ENCODE assay signal across 1 cellular context in genomic region chr14:64504310-64504896, GRCh38.
A peak's percentile ranks its signal among the peaks of the same experiment; 100 is the strongest.
TF ChIP-seq lines count a peak whose summit lies in the region.

ZBTB1 (plus strand) TSS chr14:64504770; CDS start chr14:64521505, 16,735 bp downstream.

TF ChIP-seq in IMR-90, 13 proteins besides CTCF, POLR2A, EP300 and RAD21:
- TF ChIP-seq NFE2L2 (IDR thresholded peaks at IDR 0.05; ENCODE audit: low read depth, low read length): no peak
- no peak for TF ChIP-seq FOS (IDR thresholded peaks at IDR 0.05; ENCODE audit: low read depth, low read length)
- peak; percentile 86 for TF ChIP-seq CEBPB (IDR thresholded peaks at IDR 0.05; ENCODE audit: low read depth, low read length)
- TF ChIP-seq RFX5 (IDR thresholded peaks at IDR 0.05; ENCODE audit: low read depth, low read length): no peak
- no peak for TF ChIP-seq MXI1 (IDR thresholded peaks at IDR 0.05; ENCODE audit: borderline replicate concordance, low read depth, low read length)
- no peak for TF ChIP-seq SMC3 (IDR thresholded peaks at IDR 0.05; ENCODE audit: low read depth, low read length)
- TF ChIP-seq USF2 (IDR thresholded peaks at IDR 0.05; ENCODE audit: low read depth, low read length): no peak
- no peak for TF ChIP-seq CHD1 (IDR thresholded peaks at IDR 0.05; ENCODE audit: low read depth, low read length)
- peak; percentile 22; the same call in 1 of the 2 replicates for TF ChIP-seq MAZ (IDR thresholded peaks at IDR 0.05; ENCODE audit: borderline replicate concordance, low read depth, low read length)
